Comparison of ENCODE assay signal across 13 cellular contexts in genomic region chr16:3189869-3190268, GRCh38. TPM values are rescaled to one million over a fixed set of nuclear protein-coding genes. Genes with fewer than 3 reads are reported as not detected.
A peak's percentile ranks its signal among the peaks of the same experiment; 100 is the strongest.
DNase-seq lines count a peak whose midpoint lies in the region; ATAC-seq and TF ChIP-seq lines count a peak whose summit lies in the region.
"Had no signal": no experiment of that assay in that cellular context is flagged by ENCODE, and none has a peak within 500 bp of the region (broad histone marks: within the 10 kb centered on the region; RNA-seq: fewer than 3 reads in every experiment).

No MANE protein-coding gene starts in this region.

- H3K4me3 ChIP-seq in foreskin fibroblast (ENCODE audit: low read depth in 1 of 2, low read length in 2 of 2) (peak overlapping the region; percentile 48 to 51), uterus (no peak overlapping the region)

- no peaks in the 10 kb centered on the region for H3K4me1 ChIP-seq in uterus

- DNase-seq in activated naive CD4-positive, alpha-beta T cell treated with anti-CD3 and anti-CD28 coated beads, Interleukin-2, amount 50 U/mL, for 16 hours, result no peak
- DNase-seq in WTC11 (ENCODE audit: low spot score) (no peak), foreskin fibroblast (no peak), mesenteric fat pad (ENCODE audit: low spot score) (no peak), uterus (no peak)
- DNase-seq: lower lobe of right lung, NCI-H187 had no signal

- intact Hi-C loops in uterus (cut with DNase I; ENCODE audit: low total_unique reads), result no loop called here

- CTCF ChIA-PET in WTC11 (lab: Charles Lee), result interaction anchor here (1.1 to 3.0 kb wide), 5 partner anchors 15 to 103 kb away, joined by 3 to 22 read pairs (median 4); partner anchors contain the start of gene ZNF263

- H3K4me1 Mint-ChIP-seq in activated naive CD4-positive, alpha-beta T cell treated with anti-CD3 and anti-CD28 coated beads, Interleukin-2, amount 50 U/mL, for 24 hours, result peaks cover 33% of the 10 kb centered on the region
- peaks cover 18% of the 10 kb centered on the region for H3K4me1 Mint-ChIP-seq in WTC11
- H3K4me1 Mint-ChIP-seq in stimulated activated memory B cell treated with anti-CD40 and anti-IgM and Interleukin-4, amounts not matched to agents 10 μg/mL and 1 μg/mL and 100 μg/mL, for 72 hours, result peaks cover 26% of the 10 kb centered on the region

- H3K9me3 Mint-ChIP-seq in activated naive CD4-positive, alpha-beta T cell treated with anti-CD3 and anti-CD28 coated beads, Interleukin-2, amount 50 U/mL, for 24 hours, result no peaks in the 10 kb centered on the region
- no peaks in the 10 kb centered on the region; the same call in 1 of the 2 replicates for H3K9me3 Mint-ChIP-seq in WTC11
- H3K9me3 Mint-ChIP-seq in stimulated activated memory B cell treated with anti-CD40 and anti-IgM and Interleukin-4, amounts not matched to agents 10 μg/mL and 1 μg/mL and 100 μg/mL, for 72 hours, result peaks cover 2% of the 10 kb centered on the region

- no peaks in the 10 kb centered on the region for H3K36me3 ChIP-seq in uterus
- H3K36me3 ChIP-seq: lower lobe of right lung, suprapubic skin had no signal

- H3K27ac Mint-ChIP-seq in activated naive CD4-positive, alpha-beta T cell treated with anti-CD3 and anti-CD28 coated beads, Interleukin-2, amount 50 U/mL, for 24 hours, result peak overlapping the region; percentile 93
- no peak overlapping the region for H3K27ac Mint-ChIP-seq in WTC11
- H3K27ac Mint-ChIP-seq in stimulated activated memory B cell treated with anti-CD40 and anti-IgM and Interleukin-4, amounts not matched to agents 10 μg/mL and 1 μg/mL and 100 μg/mL, for 72 hours, result no peak overlapping the region

- no peak overlapping the region for H3K27ac ChIP-seq in uterus
- H3K27ac ChIP-seq: C4-2B, HL-60, lower lobe of right lung, suprapubic skin had no signal

- no peaks in the 10 kb centered on the region for H3K9me3 ChIP-seq in uterus
- H3K9me3 ChIP-seq: lower lobe of right lung, suprapubic skin had no signal

- H3K4me3 Mint-ChIP-seq in activated naive CD4-positive, alpha-beta T cell treated with anti-CD3 and anti-CD28 coated beads, Interleukin-2, amount 50 U/mL, for 24 hours, result peak overlapping the region; percentile 79
- H3K4me3 Mint-ChIP-seq in WTC11, result peak overlapping the region; percentile 97
- peak overlapping the region; percentile 15 for H3K4me3 Mint-ChIP-seq in stimulated activated memory B cell treated with anti-CD40 and anti-IgM and Interleukin-4, amounts not matched to agents 10 μg/mL and 1 μg/mL and 100 μg/mL, for 72 hours

- ATAC-seq in WTC11 (no peak), GM19351 (IDR thresholded peaks at IDR 0.05; ENCODE audit: unreplicated experiment) (no peak)
- no peak for ATAC-seq in stimulated activated memory B cell treated with anti-CD40 and anti-IgM and Interleukin-4, amounts not matched to agents 10 μg/mL and 1 μg/mL and 100 μg/mL, for 72 hours

- peaks cover 3% of the 10 kb centered on the region for H3K36me3 Mint-ChIP-seq in activated naive CD4-positive, alpha-beta T cell treated with anti-CD3 and anti-CD28 coated beads, Interleukin-2, amount 50 U/mL, for 24 hours
- H3K36me3 Mint-ChIP-seq in WTC11, result no peaks in the 10 kb centered on the region
- no peaks in the 10 kb centered on the region for H3K36me3 Mint-ChIP-seq in stimulated activated memory B cell treated with anti-CD40 and anti-IgM and Interleukin-4, amounts not matched to agents 10 μg/mL and 1 μg/mL and 100 μg/mL, for 72 hours

- H3K27me3 ChIP-seq in uterus, result peaks cover 19 to 72% of the 10 kb centered on the region in 2 donors

- H3K27me3 Mint-ChIP-seq in activated naive CD4-positive, alpha-beta T cell treated with anti-CD3 and anti-CD28 coated beads, Interleukin-2, amount 50 U/mL, for 24 hours, result peaks cover 53% of the 10 kb centered on the region
- H3K27me3 Mint-ChIP-seq in WTC11 (ENCODE audit: low read depth), result peaks cover 67% of the 10 kb centered on the region
- H3K27me3 Mint-ChIP-seq in stimulated activated memory B cell treated with anti-CD40 and anti-IgM and Interleukin-4, amounts not matched to agents 10 μg/mL and 1 μg/mL and 100 μg/mL, for 72 hours, result peaks cover 93% of the 10 kb centered on the region

- TF ChIP-seq POLR2A in uterus (IDR thresholded peaks at IDR 0.05), result no peak

- no peak for TF ChIP-seq CTCF in WTC11 (IDR thresholded peaks at IDR 0.05)
- no peak for TF ChIP-seq CTCF in foreskin fibroblast (IDR thresholded peaks at IDR 0.05; ENCODE audit: low read depth, low read length)
- TF ChIP-seq CTCF in uterus (IDR thresholded peaks at IDR 0.05), result no peak

- POLR2A ChIA-PET in WTC11 (lab: Charles Lee), result no interaction called here

TF ChIP-seq in WTC11, 78 proteins besides CTCF, POLR2A, EP300 and RAD21:
- TF ChIP-seq IRF2 (CRISPR knock-in tag; IDR thresholded peaks at IDR 0.05; ENCODE audit: borderline replicate concordance, low read depth) (no peak), ZNF423 (CRISPR knock-in tag; IDR thresholded peaks at IDR 0.05) (no peak), TP53 (CRISPR knock-in tag; IDR thresholded peaks at IDR 0.05) (no peak), NR3C1 (CRISPR knock-in tag; conservative IDR thresholded peaks at IDR 0.05; ENCODE audit: low read depth) (no peak), AR (CRISPR knock-in tag; IDR thresholded peaks at IDR 0.05) (no peak), OVOL2 (CRISPR knock-in tag; IDR thresholded peaks at IDR 0.05; ENCODE audit: borderline replicate concordance) (no peak), NFE2L1 (CRISPR knock-in tag; IDR thresholded peaks at IDR 0.05) (no peak), ZNF232 (CRISPR knock-in tag; IDR thresholded peaks at IDR 0.05) (no peak), E2F4 (CRISPR knock-in tag; IDR thresholded peaks at IDR 0.05; ENCODE audit: borderline replicate concordance, low read depth) (no peak)

RNA-seq across cellular contexts. Expression of gene OR1F1, which starts 1.9 kb away (rescaled TPM):
- total RNA-seq in WTC11 (2021) (0.27 to 0.46 TPM (median 0.44 TPM) in 3 replicates), mesenteric fat pad (not detected), uterus (not detected)
- total RNA-seq: lower lobe of right lung, suprapubic skin had no signal

RNA-seq across cellular contexts. Expression of gene ZNF200, which starts 45.1 kb away (rescaled TPM):
- total RNA-seq in WTC11 (2021) (6.8 to 9.7 TPM (median 7.2 TPM) in 3 replicates), mesenteric fat pad (8.4 TPM), uterus (10 to 100 TPM in 2 of 4 donors, 1 to 10 TPM in 2; 4.1 to 17.6 (median 10.7) TPM)

RNA-seq across cellular contexts. Expression of gene ZNF213, which starts 55.0 kb away (rescaled TPM):
- total RNA-seq in WTC11 (2021) (8.9 to 11.6 TPM (median 10.3 TPM) in 3 replicates), mesenteric fat pad (6.0 TPM), uterus (100 to 1,000 TPM in 1 of 4 donors, 10 to 100 TPM in 1, 1 to 10 TPM in 1, under 1 TPM in 1; 0.77 to 101 (median 11.1) TPM)

Comparison
In these comparisons a context has a peak if more than half of its experiments do, and no peak if none do; other contexts are left out.
1. H3K4me3 Mint-ChIP-seq: peak in every context shown above with its lines; median percentile 97 in WTC11; 79 in activated naive CD4-positive, alpha-beta T cell treated with anti-CD3 and anti-CD28 coated beads, Interleukin-2, amount 50 U/mL, for 24 hours; 15 in stimulated activated memory B cell treated with anti-CD40 and anti-IgM and Interleukin-4, amounts not matched to agents 10 μg/mL and 1 μg/mL and 100 μg/mL, for 72 hours.
2. H3K4me3 ChIP-seq: peak in foreskin fibroblast (2 of 2); none in uterus (0 of 2).